19 cellular contexts compared by ENCODE assay signal in the genomic region with DNA sequence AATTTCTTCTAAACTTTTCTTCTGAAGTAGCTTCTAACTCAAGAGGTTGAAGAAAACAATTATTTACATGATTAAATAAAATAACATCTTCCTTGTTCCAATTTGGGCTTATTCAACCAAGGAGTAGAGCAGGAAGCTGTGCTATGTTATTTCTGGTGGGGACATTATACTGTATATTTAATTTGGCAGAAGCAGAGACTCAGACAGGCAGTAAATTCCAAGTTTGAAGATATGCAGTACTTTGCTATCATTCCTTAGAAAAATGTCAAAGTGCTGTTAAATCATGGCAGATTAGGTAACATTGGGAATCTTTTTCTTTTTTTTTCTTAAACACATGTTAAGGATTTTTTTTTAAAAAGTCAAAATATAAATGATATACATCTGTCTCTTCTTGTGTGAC.
DNase-seq lines count a peak whose midpoint lies in the region; ATAC-seq, FAIRE-seq and TF ChIP-seq lines count a peak whose summit lies in the region.
"Had no signal": no experiment of that assay in that cellular context is flagged by ENCODE, and none has a peak within 500 bp of the region (broad histone marks: within the 10 kb centered on the region; RNA-seq: fewer than 3 reads in every experiment).

No MANE protein-coding gene starts in this region.

- H3K27ac Mint-ChIP-seq in mesothelial cell of epicardium, result peak overlapping the region; percentile 83
- H3K27ac Mint-ChIP-seq: CD8-positive, alpha-beta T cell had no signal

- in situ Hi-C loops in Caki2 (cut with HindIII; ENCODE audit: low pct_unique_long_range_greater_than_20kb, low sequenced_read_pairs), result no loop called here

- H3K4me1 Mint-ChIP-seq in mesothelial cell of epicardium, result peaks cover 29% of the 10 kb centered on the region

- DNase-seq in Caki2 (ENCODE audit: low read depth), result peak; percentile 27
- DNase-seq in mesothelial cell of epicardium (ENCODE audit: low spot score in 2 of 2, unreplicated experiment in 2 of 2), result no peak
- DNase-seq in activated CD8-positive, alpha-beta memory T cell treated with anti-CD3 and anti-CD28 coated beads, Interleukin-2, amount 50 U/mL, for 48 hours, result no peak
- DNase-seq in NCI-H2081 treated with DMSO at 0.1 percent for 48 hours (lab: John Stamatoyannopoulos, UW), result no peak
- no peak for DNase-seq in NCI-H748 (lab: John Stamatoyannopoulos, UW; ENCODE audit: unreplicated experiment)
- DNase-seq: CD8-positive, alpha-beta T cell; DMS79 treated with DMSO at 0.1 percent for 48 hours; GOT3; KG1; NCI-H1436; NCI-H2029 treated with DMSO at 0.1 percent for 48 hours; NCI-H774; PC-3 had no signal

- no peak for TF ChIP-seq CTCF in VCaP (conservative IDR thresholded peaks at IDR 0.05)
- no peak for TF ChIP-seq CTCF in mesothelial cell of epicardium (IDR thresholded peaks at IDR 0.05; ENCODE audit: unreplicated experiment)

- no peak for ATAC-seq in HG03457 (IDR thresholded peaks at IDR 0.05; ENCODE audit: unreplicated experiment)
- ATAC-seq: CD8-positive, alpha-beta T cell; GM12878; PC-3 had no signal

- H3K9me3 Mint-ChIP-seq in mesothelial cell of epicardium, result peaks cover 11% of the 10 kb centered on the region
- H3K9me3 Mint-ChIP-seq: CD8-positive, alpha-beta T cell had no signal

- H3K27ac ChIP-seq in VCaP, result peak overlapping the region; percentile 51
- H3K27ac ChIP-seq: BLaER1 had no signal

- FAIRE-seq in endometrium (lab: Jason Lieb, UNC), result peak; percentile 94
- FAIRE-seq: G401.6, GM12878 had no signal

- H3K27me3 Mint-ChIP-seq in mesothelial cell of epicardium (ENCODE audit: low read depth), result no peaks in the 10 kb centered on the region

- no peak overlapping the region for H3K4me3 Mint-ChIP-seq in mesothelial cell of epicardium
- H3K4me3 Mint-ChIP-seq: CD8-positive, alpha-beta T cell had no signal

- H3K36me3 Mint-ChIP-seq in mesothelial cell of epicardium, result peaks cover 8% of the 10 kb centered on the region
- H3K36me3 Mint-ChIP-seq: CD8-positive, alpha-beta T cell had no signal
